8 cellular contexts compared by ENCODE assay signal in genomic region chr11:108733479-108734116, GRCh38.
DNase-seq lines count a peak whose midpoint lies in the region; ATAC-seq and TF ChIP-seq lines count a peak whose summit lies in the region.

No MANE protein-coding gene starts in this region.

- peak; percentile 93 for ATAC-seq in GM18502 (IDR thresholded peaks at IDR 0.05; ENCODE audit: poor library complexity, unreplicated experiment)
- peak; percentile 96 for ATAC-seq in GM21529 (IDR thresholded peaks at IDR 0.05; ENCODE audit: unreplicated experiment)
- ATAC-seq in natural killer cell: peak; percentile 61 to 81 (median 62)
- no peak for ATAC-seq in sciatic nerve

- intact Hi-C loops in activated T-helper 2 cell treated with anti-CD3 and anti-CD28 coated beads, Interferon-gamma antibody, Interleukin-2, Interleukin-4, amounts not matched to agents 10 μg/mL and 5 μg/mL and 100 μg/mL, durations not matched to agents 14 hours and 24 hours and 36 hours (cut with micrococcal nuclease): loop anchor here (1.0 to 5.0 kb wide), 4 partner anchors 19 to 1349 kb away; no protein-coding TSS in a partner anchor
- intact Hi-C loops in natural killer cell (cut with micrococcal nuclease) (no loop called here), sciatic nerve (cut with DNase I) (no loop called here)

- H3K27ac ChIP-seq in HUES48 (ENCODE audit: low read depth, low read length): peak overlapping the region; percentile 40

- no peak overlapping the region for H3K4me3 ChIP-seq in HUES48 (ENCODE audit: low read depth, low read length)

- H3K36me3 Mint-ChIP-seq in activated T-helper 2 cell treated with anti-CD3 and anti-CD28 coated beads, Interferon-gamma antibody, Interleukin-2, Interleukin-4, amounts not matched to agents 10 μg/mL and 5 μg/mL and 100 μg/mL, durations not matched to agents 14 hours and 24 hours and 36 hours (ENCODE audit: low read depth): peaks cover 48% of the 10 kb centered on the region
- no peaks in the 10 kb centered on the region for H3K36me3 Mint-ChIP-seq in natural killer cell

- H3K27ac Mint-ChIP-seq in activated T-helper 2 cell treated with anti-CD3 and anti-CD28 coated beads, Interferon-gamma antibody, Interleukin-2, Interleukin-4, amounts not matched to agents 10 μg/mL and 5 μg/mL and 100 μg/mL, durations not matched to agents 14 hours and 24 hours and 36 hours: peak overlapping the region; percentile 86
- peak overlapping the region; percentile 47 to 53 for H3K27ac Mint-ChIP-seq in natural killer cell

- H3K4me1 ChIP-seq in HUES48 (ENCODE audit: control insufficient read depth, insufficient read depth, low read length): peaks cover 16% of the 10 kb centered on the region

- H3K27me3 ChIP-seq in HUES48 (ENCODE audit: control insufficient read depth, insufficient read depth, low read length): no peaks in the 10 kb centered on the region

- no peaks in the 10 kb centered on the region for H3K27me3 Mint-ChIP-seq in activated T-helper 2 cell treated with anti-CD3 and anti-CD28 coated beads, Interferon-gamma antibody, Interleukin-2, Interleukin-4, amounts not matched to agents 10 μg/mL and 5 μg/mL and 100 μg/mL, durations not matched to agents 14 hours and 24 hours and 36 hours (ENCODE audit: low read depth)
- no peaks in the 10 kb centered on the region for H3K27me3 Mint-ChIP-seq in natural killer cell (ENCODE audit: low read depth in 2 of 2)

- peak overlapping the region; percentile 56 for H3K4me3 Mint-ChIP-seq in activated T-helper 2 cell treated with anti-CD3 and anti-CD28 coated beads, Interferon-gamma antibody, Interleukin-2, Interleukin-4, amounts not matched to agents 10 μg/mL and 5 μg/mL and 100 μg/mL, durations not matched to agents 14 hours and 24 hours and 36 hours (ENCODE audit: low read depth)
- H3K4me3 Mint-ChIP-seq in natural killer cell: no peak overlapping the region

- H3K9me3 ChIP-seq in HUES48 (ENCODE audit: control insufficient read depth, insufficient read depth, low read length): no peaks in the 10 kb centered on the region

- H3K9me3 Mint-ChIP-seq in activated T-helper 2 cell treated with anti-CD3 and anti-CD28 coated beads, Interferon-gamma antibody, Interleukin-2, Interleukin-4, amounts not matched to agents 10 μg/mL and 5 μg/mL and 100 μg/mL, durations not matched to agents 14 hours and 24 hours and 36 hours: no peaks in the 10 kb centered on the region
- H3K9me3 Mint-ChIP-seq in natural killer cell: no peaks in the 10 kb centered on the region

- TF ChIP-seq CTCF in natural killer cell (IDR thresholded peaks at IDR 0.05): no peak

- peak; percentile 18 for DNase-seq in activated T-helper 2 cell treated with anti-CD3 and anti-CD28 coated beads, Interferon-gamma antibody, Interleukin-2, Interleukin-4, amounts not matched to agents 10 μg/mL and 5 μg/mL and 100 μg/mL, durations not matched to agents 14 hours and 24 hours and 36 hours (ENCODE audit: low spot score)
- no peak for DNase-seq in natural killer cell
- no peak for DNase-seq in kidney glomerular epithelial cell (lab: John Stamatoyannopoulos, UW)
- DNase-seq in sciatic nerve (ENCODE audit: low spot score): no peak
- no peak for DNase-seq in ureter (ENCODE audit: low spot score)

- peaks cover 50% of the 10 kb centered on the region for H3K4me1 Mint-ChIP-seq in activated T-helper 2 cell treated with anti-CD3 and anti-CD28 coated beads, Interferon-gamma antibody, Interleukin-2, Interleukin-4, amounts not matched to agents 10 μg/mL and 5 μg/mL and 100 μg/mL, durations not matched to agents 14 hours and 24 hours and 36 hours (ENCODE audit: low read depth)
- peaks cover 24 to 42% of the 10 kb centered on the region in 2 donors for H3K4me1 Mint-ChIP-seq in natural killer cell

- H3K9ac ChIP-seq in HUES48 (ENCODE audit: low read depth, low read length): no peak overlapping the region

- H3K36me3 ChIP-seq in HUES48 (ENCODE audit: control insufficient read depth, insufficient read depth, low read length): no peaks in the 10 kb centered on the region; the same call in none of the 2 replicates
